22 cellular contexts compared by ENCODE assay signal in genomic region chr3:38226273-38226672, GRCh38. TPM values are rescaled to one million over a fixed set of nuclear protein-coding genes. Genes with fewer than 3 reads are reported as not detected.
DNase-seq lines count a peak whose midpoint lies in the region; ATAC-seq, FAIRE-seq and TF ChIP-seq lines count a peak whose summit lies in the region.
"Had no signal": no experiment of that assay in that cellular context is flagged by ENCODE, and none has a peak within 500 bp of the region (broad histone marks: within the 10 kb centered on the region; RNA-seq: fewer than 3 reads in every experiment).

No MANE protein-coding gene starts in this region.

- TF ChIP-seq POLR2A in HepG2 (IDR thresholded peaks at IDR 0.05; ENCODE audit: insufficient read depth in 1 of 2, low read depth in 2 of 2, low read length in 2 of 2) (no peak), right lobe of liver (IDR thresholded peaks at IDR 0.05) (no peak)

- peaks cover 9 to 44% of the 10 kb centered on the region in 2 experiments for H3K36me3 ChIP-seq in HepG2 (replicated peaks in 1 of 2; ENCODE audit: control insufficient read depth in 1 of 2, insufficient read depth in 2 of 2, low read length in 2 of 2)
- peaks cover 0 to 29% (median 0%) of the 10 kb centered on the region in 4 donors for H3K36me3 ChIP-seq in right lobe of liver
- H3K36me3 ChIP-seq in adipocyte (ENCODE audit: control insufficient read depth, insufficient read depth, low read length, severe bottlenecking), result peaks cover 59% of the 10 kb centered on the region

- H3K9ac ChIP-seq in HepG2 (ENCODE audit: insufficient read depth, low read depth, low read length), result no peak overlapping the region
- H3K9ac ChIP-seq in adipocyte (ENCODE audit: low read length), result no peak overlapping the region

- H2AFZ ChIP-seq in HepG2 (ENCODE audit: low read length), result no peak overlapping the region

- in situ Hi-C loops in HepG2 (cut with HindIII; ENCODE audit: extremely low pct_ligation_motif_present, low pct_unique_long_range_greater_than_20kb), result no loop called here

- DNase-seq in HepG2 (ENCODE audit: low spot score), result no peak
- DNase-seq in right lobe of liver, result no peak
- peak; percentile 32 for DNase-seq in adipocyte (ENCODE audit: low read depth)
- peak; percentile 27 for DNase-seq in fibroblast of pulmonary artery (ENCODE audit: low read depth)
- no peak for DNase-seq in stimulated activated CD8-positive, alpha-beta memory T cell treated with anti-CD3 and anti-CD28 coated beads, Interleukin-4, amount 100 ng/mL, for 48 hours
- no peak for DNase-seq in NCI-H1694 treated with DMSO at 0.1 percent for 48 hours (lab: John Stamatoyannopoulos, UW)
- no peak for DNase-seq in NAMALWA (ENCODE audit: low spot score)
- DNase-seq: activated CD4-positive, alpha-beta T cell treated with anti-CD3 and anti-CD28 coated beads for 48 hours; activated T-cell treated with anti-CD3 and anti-CD28 coated beads for 4 hours; CD8-positive, alpha-beta memory T cell; central memory CD4-positive, alpha-beta T cell; islet precursor cell; NCI-H1048; RPMI8226; T-helper 2 cell had no signal

- H3K27ac ChIP-seq in HepG2 (ENCODE audit: extremely low read length, insufficient read depth, low read length), result no peak overlapping the region
- H3K27ac ChIP-seq in right lobe of liver, result no peak overlapping the region
- H3K27ac ChIP-seq: A549, right atrium auricular region had no signal

- TF ChIP-seq EP300 in HepG2 (IDR thresholded peaks at IDR 0.05; ENCODE audit: low read depth in 2 of 2, low read length in 2 of 2) (no peak), HepG2 (CRISPR knock-in tag; IDR thresholded peaks at IDR 0.05; ENCODE audit: borderline replicate concordance) (no peak)

- H3K27me3 ChIP-seq in HepG2 (ENCODE audit: control insufficient read depth in 1 of 2, insufficient read depth in 2 of 2, low read length in 2 of 2) (no peaks in the 10 kb centered on the region), right lobe of liver (no peaks in the 10 kb centered on the region), adipocyte (replicated peaks; ENCODE audit: control insufficient read depth, insufficient read depth, low read length) (no peaks in the 10 kb centered on the region)
- H3K27me3 ChIP-seq: right atrium auricular region, tibial nerve had no signal

- H3K4me1 ChIP-seq in HepG2 (ENCODE audit: insufficient read depth, low read length) (no peaks in the 10 kb centered on the region), right lobe of liver (no peaks in the 10 kb centered on the region), adipocyte (ENCODE audit: control insufficient read depth, insufficient read depth, low read length) (peaks cover 37% of the 10 kb centered on the region)
- H3K4me1 ChIP-seq: right atrium auricular region had no signal

- H3K79me2 ChIP-seq in HepG2 (ENCODE audit: insufficient read depth, low read length), result no peaks in the 10 kb centered on the region

- WGBS in HepG2 (ENCODE audit: low lambda C conversion rate), result 94% methylated on average over 2 of the region's 2 CpGs
- 94% methylated on average over 2 of the region's 2 CpGs for WGBS in right lobe of liver (ENCODE audit: insufficient coverage, low coverage, low lambda C conversion rate, missing lambda C conversion rate)

- H4K20me1 ChIP-seq in HepG2 (ENCODE audit: insufficient read depth, low read length), result no peaks in the 10 kb centered on the region; the same call in 1 of the 2 replicates

- POLR2A ChIA-PET in HepG2 (lab: Yijun Ruan, JAX), result no interaction called here

- TSS peak; percentile 33 for BruUV-seq in HepG2 (replicated peaks; lab: Mats Ljungman, UMichigan)

- CTCF ChIA-PET in HepG2 (lab: Yijun Ruan, JAX; ENCODE audit: low intra/inter-chr PET ratio, low total read pairs), result no interaction called here

- TF ChIP-seq CTCF in HepG2 (CRISPR knock-in tag; IDR thresholded peaks at IDR 0.05), result no peak
- no peak for TF ChIP-seq CTCF in right lobe of liver (IDR thresholded peaks at IDR 0.05)
- no peak for TF ChIP-seq CTCF in fibroblast of pulmonary artery (IDR thresholded peaks at IDR 0.05; ENCODE audit: low read length, missing control alignments)

- no peak overlapping the region for H3K4me3 ChIP-seq in HepG2 (replicated peaks in 1 of 3; ENCODE audit: insufficient read depth in 1 of 3, low read depth in 2 of 3, low read length in 3 of 3)
- H3K4me3 ChIP-seq in right lobe of liver, result no peak overlapping the region
- peak overlapping the region; percentile 18 for H3K4me3 ChIP-seq in adipocyte (ENCODE audit: low read length)
- H3K4me3 ChIP-seq in fibroblast of pulmonary artery (replicated peaks; ENCODE audit: low read depth, low read length), result no peak overlapping the region
- H3K4me3 ChIP-seq: A549, right atrium auricular region, tibial nerve had no signal

- ATAC-seq in HepG2, result no peak
- ATAC-seq in right lobe of liver, result no peak
- no peak for ATAC-seq in HG03457 (IDR thresholded peaks at IDR 0.05; ENCODE audit: unreplicated experiment)
- ATAC-seq: activated naive CD4-positive, alpha-beta T cell treated with anti-CD3 and anti-CD28 coated beads, Interleukin-2, amount 50 U/mL, for 72 hours had no signal

- TF ChIP-seq RAD21 in HepG2 (CRISPR knock-in tag; IDR thresholded peaks at IDR 0.05), result no peak

- FAIRE-seq in HepG2 (lab: Jason Lieb, UNC), result no peak
- FAIRE-seq: A549, endometrium had no signal

- H3K9me3 ChIP-seq in HepG2 (ENCODE audit: low read length), result no peaks in the 10 kb centered on the region
- H3K9me3 ChIP-seq in right lobe of liver, result no peaks in the 10 kb centered on the region
- H3K9me3 ChIP-seq in adipocyte (ENCODE audit: control insufficient read depth, low read length), result no peaks in the 10 kb centered on the region
- H3K9me3 ChIP-seq: A549, right atrium auricular region, tibial nerve had no signal

- intact Hi-C loops in HepG2 (cut with micrococcal nuclease; ENCODE audit: unreplicated experiment), result no loop called here
- intact Hi-C loops in right lobe of liver (cut with DNase I), result no loop called here

- H3K4me2 ChIP-seq in HepG2 (ENCODE audit: low read depth, low read length), result no peak overlapping the region
- H3K4me2 ChIP-seq: A549 had no signal

TF ChIP-seq in HepG2, 621 proteins besides CTCF, POLR2A, EP300 and RAD21:
- no peak for TF ChIP-seq REXO4 (CRISPR knock-in tag; IDR thresholded peaks at IDR 0.05; ENCODE audit: borderline replicate concordance)

RNA-seq across cellular contexts. Expression of gene SLC22A13, which starts 39.3 kb away (rescaled TPM):
- not detected in 2 replicates for total RNA-seq in HepG2 (2016; rRNA removed; fragmentation: Illumina TruSeq; extraction: Trizol)
- not detected in 2 replicates for total RNA-seq in HepG2 (2016; cell fraction: cytosol; rRNA removed; fragmentation: Illumina TruSeq; extraction: Trizol; ENCODE audit: low read depth)
- not detected in 2 replicates for total RNA-seq in HepG2 (2016; cell fraction: insoluble cytoplasmic fraction; rRNA removed; fragmentation: Illumina TruSeq; extraction: Trizol)
- not detected in 2 replicates for total RNA-seq in HepG2 (2016; cell fraction: membrane; rRNA removed; fragmentation: Illumina TruSeq; extraction: Trizol)
- total RNA-seq in HepG2 (2016; cell fraction: nucleus; rRNA removed; fragmentation: Illumina TruSeq; extraction: Trizol), result 0.34 TPM in 1 of 2 replicates, not detected in the other
- 0.10 and 0.20 TPM in 2 replicates for polyA plus RNA-seq in HepG2 (2011; rRNA removed)
- not detected in 2 replicates for polyA plus RNA-seq in HepG2 (2011; cell fraction: cytosol; rRNA removed)
- polyA plus RNA-seq in HepG2 (2011; cell fraction: nucleus; rRNA removed), result 0.50 and 0.76 TPM in 2 replicates
- polyA plus RNA-seq in HepG2 (2012), result 0.11 TPM in 1 of 2 replicates, not detected in the other
- polyA plus RNA-seq in HepG2 (2016; cell fraction: cytosol; fragmentation: Illumina TruSeq; extraction: Trizol; ENCODE audit: low read depth), result not detected in 2 replicates
- polyA plus RNA-seq in HepG2 (2016; cell fraction: insoluble cytoplasmic fraction; fragmentation: Illumina TruSeq; extraction: Trizol; ENCODE audit: low read depth), result not detected in 2 replicates
- polyA plus RNA-seq in HepG2 (2016; cell fraction: membrane; fragmentation: Illumina TruSeq; extraction: Trizol; ENCODE audit: low read depth), result not detected in 2 replicates
- polyA plus RNA-seq in HepG2 (2016; cell fraction: nucleus; fragmentation: Illumina TruSeq; extraction: Trizol; ENCODE audit: insufficient read depth, low read depth), result 0.29 TPM in 1 of 2 replicates, not detected in the other
- polyA minus RNA-seq in HepG2 (2011; rRNA and poly(A)+ RNA removed; ENCODE audit: low replicate concordance), result 0.92 and 1.3 TPM in 2 replicates
- polyA minus RNA-seq in HepG2 (2011; cell fraction: cytosol; rRNA and poly(A)+ RNA removed), result not detected in 2 replicates
- 1.7 and 1.9 TPM in 2 replicates for polyA minus RNA-seq in HepG2 (2011; cell fraction: nucleus; rRNA and poly(A)+ RNA removed)
- under 1 TPM in 3 of 6 experiments, not detected in 3; 0.16 to 0.35 (median 0.22) TPM for total RNA-seq in right lobe of liver
- total RNA-seq: right atrium auricular region had no signal
- polyA plus RNA-seq: IgD-negative memory B cell had no signal

RNA-seq across cellular contexts. Expression of gene SLC22A14, which starts 55.8 kb away (rescaled TPM):
- not detected in 2 replicates for total RNA-seq in HepG2 (2016; rRNA removed; fragmentation: Illumina TruSeq; extraction: Trizol)
- not detected in 2 replicates for total RNA-seq in HepG2 (2016; cell fraction: cytosol; rRNA removed; fragmentation: Illumina TruSeq; extraction: Trizol; ENCODE audit: low read depth)
- not detected in 2 replicates for total RNA-seq in HepG2 (2016; cell fraction: insoluble cytoplasmic fraction; rRNA removed; fragmentation: Illumina TruSeq; extraction: Trizol)
- total RNA-seq in HepG2 (2016; cell fraction: membrane; rRNA removed; fragmentation: Illumina TruSeq; extraction: Trizol), result not detected in 2 replicates
- total RNA-seq in HepG2 (2016; cell fraction: nucleus; rRNA removed; fragmentation: Illumina TruSeq; extraction: Trizol), result not detected in 2 replicates
- 0.03 TPM in 1 of 2 replicates, not detected in the other for polyA plus RNA-seq in HepG2 (2011; rRNA removed)
- polyA plus RNA-seq in HepG2 (2011; cell fraction: cytosol; rRNA removed), result not detected in 2 replicates
- polyA plus RNA-seq in HepG2 (2011; cell fraction: nucleus; rRNA removed), result 0.10 TPM in 1 of 2 replicates, not detected in the other
- not detected in 2 replicates for polyA plus RNA-seq in HepG2 (2012)
- not detected in 2 replicates for polyA plus RNA-seq in HepG2 (2016; cell fraction: cytosol; fragmentation: Illumina TruSeq; extraction: Trizol; ENCODE audit: low read depth)
- not detected in 2 replicates for polyA plus RNA-seq in HepG2 (2016; cell fraction: insoluble cytoplasmic fraction; fragmentation: Illumina TruSeq; extraction: Trizol; ENCODE audit: low read depth)
- polyA plus RNA-seq in HepG2 (2016; cell fraction: membrane; fragmentation: Illumina TruSeq; extraction: Trizol; ENCODE audit: low read depth), result not detected in 2 replicates
- not detected in 2 replicates for polyA plus RNA-seq in HepG2 (2016; cell fraction: nucleus; fragmentation: Illumina TruSeq; extraction: Trizol; ENCODE audit: insufficient read depth, low read depth)
- not detected in 2 replicates for polyA minus RNA-seq in HepG2 (2011; rRNA and poly(A)+ RNA removed; ENCODE audit: low replicate concordance)
- polyA minus RNA-seq in HepG2 (2011; cell fraction: cytosol; rRNA and poly(A)+ RNA removed), result not detected in 2 replicates
- polyA minus RNA-seq in HepG2 (2011; cell fraction: nucleus; rRNA and poly(A)+ RNA removed), result not detected in 2 replicates
- total RNA-seq in right lobe of liver, result under 1 TPM in 3 of 6 experiments, not detected in 3; 0.12 to 0.29 (median 0.12) TPM
- total RNA-seq: activated naive CD4-positive, alpha-beta T cell treated with anti-CD3 and anti-CD28 coated beads, Interleukin-2, amount 50 U/mL, for 72 hours; CD8-positive, alpha-beta memory T cell; right atrium auricular region had no signal
- polyA plus RNA-seq: CD8-positive, alpha-beta memory T cell; IgD-negative memory B cell had no signal

Comparison
In these comparisons a context has a peak if more than half of its experiments do, and no peak if none do; other contexts are left out.
1. DNase-seq: peak in adipocyte (single experiment) and fibroblast of pulmonary artery (single experiment); none in HepG2 (single experiment), right lobe of liver (0 of 3), stimulated activated CD8-positive, alpha-beta memory T cell treated with anti-CD3 and anti-CD28 coated beads, Interleukin-4, amount 100 ng/mL, for 48 hours (single experiment), NCI-H1694 treated with DMSO at 0.1 percent for 48 hours (single experiment) and NAMALWA (single experiment).